10 cellular contexts compared by ENCODE assay signal in the genomic region with DNA sequence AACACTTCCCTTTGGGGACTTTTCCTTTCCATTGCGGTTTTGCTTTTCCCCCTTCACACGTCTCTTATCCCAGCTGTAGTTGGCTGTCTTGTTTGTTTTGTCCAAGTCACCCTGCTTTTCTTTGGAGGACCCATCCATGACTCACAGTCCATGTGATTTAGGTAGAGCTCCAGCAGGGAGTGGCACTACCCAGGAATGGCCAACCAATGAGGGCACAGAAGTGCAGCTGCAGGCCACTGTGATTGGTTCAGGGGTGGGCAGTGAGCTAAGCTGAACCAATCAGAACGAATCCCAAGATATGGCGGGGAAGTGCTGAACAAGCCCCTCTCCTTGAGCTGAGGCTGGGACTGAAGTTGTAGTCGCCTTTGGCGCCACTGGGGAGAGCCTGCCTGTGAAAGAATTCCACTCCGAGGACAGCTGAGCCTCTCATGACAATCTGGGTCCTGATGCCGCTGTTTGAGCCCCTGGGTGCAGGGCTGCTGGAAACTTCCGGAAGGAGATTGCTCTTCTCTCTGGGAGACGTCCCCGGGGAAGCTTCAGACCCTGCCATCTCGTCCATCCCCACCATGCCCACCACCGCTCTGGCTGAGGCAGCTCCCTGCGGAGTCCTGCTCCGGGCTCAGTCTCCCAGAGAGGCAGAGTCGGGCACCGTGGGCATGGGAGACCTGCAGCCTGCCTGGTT.
DNase-seq lines count a peak whose midpoint lies in the region; ATAC-seq, FAIRE-seq and TF ChIP-seq lines count a peak whose summit lies in the region.
"Had no signal": no experiment of that assay in that cellular context is flagged by ENCODE, and none has a peak within 500 bp of the region (broad histone marks: within the 10 kb centered on the region; RNA-seq: fewer than 3 reads in every experiment).

No MANE protein-coding gene starts in this region.

- no peak overlapping the region for H2BK20ac ChIP-seq in H9 (ENCODE audit: low read depth, low read length, poor library complexity, severe bottlenecking)

- H3K4me2 ChIP-seq in H9 (ENCODE audit: insufficient read depth, insufficient read length, low read length) = no peak overlapping the region

- no CpG with 5 or more reads among the region's 17 CpGs for WGBS in H9 (ENCODE audit: extremely low coverage, insufficient read length, low lambda C conversion rate)

- H3K79me1 ChIP-seq in H9 (ENCODE audit: insufficient read depth, low read depth, low read length, poor library complexity, severe bottlenecking) = no peaks in the 10 kb centered on the region

- no peak overlapping the region for H3K27ac ChIP-seq in H9 (ENCODE audit: insufficient read length, low read depth, low read length)
- H3K27ac ChIP-seq in RWPE1 = no peak overlapping the region
- H3K27ac ChIP-seq: VCaP had no signal

- TF ChIP-seq CTCF in H9 (conservative IDR thresholded peaks at IDR 0.05) (no peak), RWPE1 (conservative IDR thresholded peaks at IDR 0.05; ENCODE audit: low read depth) (no peak)

- H2AFZ ChIP-seq in H9 (ENCODE audit: low read length) = no peak overlapping the region

- no peak overlapping the region for H2BK12ac ChIP-seq in H9 (ENCODE audit: insufficient read length, low read depth, low read length)

- H4K8ac ChIP-seq in H9 (replicated peaks; ENCODE audit: insufficient read length, low read depth, low read length) = no peak overlapping the region

- H3K27ac Mint-ChIP-seq in H9 = no peak overlapping the region

- no peak for FAIRE-seq in RCC 7860 (lab: Jason Lieb, UNC)
- FAIRE-seq: colon had no signal

- H3K9ac ChIP-seq in H9 (ENCODE audit: extremely low read depth, insufficient read length, low read length) = no peak overlapping the region

- no peaks in the 10 kb centered on the region for H3K9me3 ChIP-seq in H9 (ENCODE audit: control insufficient read depth, low read depth, low read length)

- peaks cover 44% of the 10 kb centered on the region for H3K27me3 Mint-ChIP-seq in H9 (ENCODE audit: low read depth)

- H3K4me1 ChIP-seq in H9 (ENCODE audit: insufficient read depth, low read length) = no peaks in the 10 kb centered on the region; the same call in 1 of the 2 replicates

- H2AK5ac ChIP-seq in H9 (ENCODE audit: insufficient read length, low read length) = no peak overlapping the region

- no peak overlapping the region for H3K4me3 Mint-ChIP-seq in H9

- no peak overlapping the region for H3K23ac ChIP-seq in H9 (ENCODE audit: insufficient read length, low read depth, low read length)

- no peak overlapping the region for H3K18ac ChIP-seq in H9 (ENCODE audit: insufficient read length, low read depth, low read length)

- no peak overlapping the region for H2BK5ac ChIP-seq in H9 (ENCODE audit: insufficient read length, low read length)

- no peaks in the 10 kb centered on the region for H3K79me2 ChIP-seq in H9 (ENCODE audit: insufficient read depth, low read length)

- H4K5ac ChIP-seq in H9 (ENCODE audit: insufficient read length, low read depth, low read length) = no peak overlapping the region

- H3K36me3 Mint-ChIP-seq in H9 (ENCODE audit: insufficient read depth in 1 of 3, low read depth in 3 of 3) = no peaks in the 10 kb centered on the region

- peak; percentile 93 for DNase-seq in AG08395 (ENCODE audit: low spot score)
- DNase-seq in H9 = peak; percentile 67
- peak; percentile 45 for DNase-seq in RWPE1 (ENCODE audit: low spot score)
- DNase-seq in left ventricle myocardium superior = no peak
- DNase-seq in RCC 7860 (ENCODE audit: low spot score) = no peak
- no peak for DNase-seq in NCI-H524 treated with DMSO at 0.1 percent for 48 hours (lab: John Stamatoyannopoulos, UW)
- no peak for DNase-seq in NCI-H2029 (lab: John Stamatoyannopoulos, UW)

- H2BK120ac ChIP-seq in H9 (ENCODE audit: low read depth, low read length, poor library complexity, severe bottlenecking) = no peak overlapping the region

- no peak overlapping the region for H3T11ph ChIP-seq in H9 (ENCODE audit: low read length)

- POLR2A ChIA-PET in RWPE1 (lab: Yijun Ruan, JAX; ENCODE audit: low non-redundant PET) = no interaction called here

- no peak overlapping the region for H3K14ac ChIP-seq in H9 (ENCODE audit: insufficient read depth, low read length)

- peaks cover 0 to 13% of the 10 kb centered on the region in 2 experiments; a peak in 3 of 4 replicates for H3K4me1 Mint-ChIP-seq in H9

- CTCF ChIA-PET in RWPE1 (lab: Yijun Ruan, JAX) = no interaction called here

- no peak overlapping the region for H3K56ac ChIP-seq in H9 (ENCODE audit: insufficient read length, low read depth, low read length)

- ATAC-seq in left ventricle myocardium superior (peak; percentile 67), HG03025 (IDR thresholded peaks at IDR 0.05; ENCODE audit: low FRiP score, unreplicated experiment) (no peak)

- no peaks in the 10 kb centered on the region for H4K20me1 ChIP-seq in H9 (ENCODE audit: control insufficient read depth, insufficient read depth, insufficient read length)

- no peaks in the 10 kb centered on the region; the same call in 1 of the 2 replicates for H3K27me3 ChIP-seq in H9 (ENCODE audit: insufficient read depth, low read length)

- no peak overlapping the region for H4K91ac ChIP-seq in H9 (ENCODE audit: insufficient read length, low read depth, low read length)

- H2BK15ac ChIP-seq in H9 (ENCODE audit: low read depth, low read length) = no peak overlapping the region

- H3K23me2 ChIP-seq in H9 (ENCODE audit: insufficient read length, low read depth, low read length, poor library complexity, severe bottlenecking) = no peaks in the 10 kb centered on the region

- no peak overlapping the region for H3K4ac ChIP-seq in H9 (ENCODE audit: low read depth, low read length)

- intact Hi-C loops in left ventricle myocardium superior (cut with micrococcal nuclease) = no loop called here

- H3K9me3 Mint-ChIP-seq in H9 = no peaks in the 10 kb centered on the region

Comparison
In these comparisons a context has a peak if more than half of its experiments do, and no peak if none do; other contexts are left out.
1. DNase-seq: peak in AG08395 (single experiment), H9 (single experiment) and RWPE1 (single experiment); none in left ventricle myocardium superior (single experiment), RCC 7860 (single experiment), NCI-H524 treated with DMSO at 0.1 percent for 48 hours (single experiment) and NCI-H2029 (single experiment).